In genomic region chr16:17839272-17839671, GRCh38 we compare ENCODE assay signal across 29 cellular contexts.
"Had no signal": no experiment of that assay in that cellular context is flagged by ENCODE, and none has a peak within 500 bp of the region (broad histone marks: within the 10 kb centered on the region; RNA-seq: fewer than 3 reads in every experiment).

No MANE protein-coding gene starts in this region.

- H3K4me3 ChIP-seq: heart left ventricle, left lung, lower lobe of right lung, skin epidermis, spleen, thyroid gland, transverse colon, upper lobe of right lung had no signal

- H3K36me3 ChIP-seq: heart left ventricle, left lung, lower lobe of right lung, neutrophil, spleen, thyroid gland, transverse colon, upper lobe of right lung had no signal

- H3K4me3 Mint-ChIP-seq: immature natural killer cell; naive thymus-derived CD8-positive, alpha-beta T cell; nephron progenitor cell; stimulated activated memory B cell treated with anti-CD40 and anti-IgM and Interleukin-4, amounts not matched to agents 10 μg/mL and 1 μg/mL and 100 μg/mL, for 72 hours; stimulated activated naive CD8-positive, alpha-beta T cell treated with anti-CD3 and anti-CD28 coated beads, Interleukin-15, amount 100 ng/mL, for 72 hours had no signal

- ATAC-seq: heart left ventricle; left colon; left lung; lower lobe of right lung; naive thymus-derived CD8-positive, alpha-beta T cell; right cardiac atrium; sciatic nerve; stimulated activated memory B cell treated with anti-CD40 and anti-IgM and Interleukin-4, amounts not matched to agents 10 μg/mL and 1 μg/mL and 100 μg/mL, for 72 hours; stimulated activated naive CD8-positive, alpha-beta T cell treated with anti-CD3 and anti-CD28 coated beads, Interleukin-15, amount 100 ng/mL, for 72 hours; upper lobe of right lung had no signal

- H3K4me1 Mint-ChIP-seq: immature natural killer cell; stimulated activated memory B cell treated with anti-CD40 and anti-IgM and Interleukin-4, amounts not matched to agents 10 μg/mL and 1 μg/mL and 100 μg/mL, for 72 hours; stimulated activated naive CD8-positive, alpha-beta T cell treated with anti-CD3 and anti-CD28 coated beads, Interleukin-15, amount 100 ng/mL, for 72 hours had no signal

- DNase-seq: heart left ventricle; hypothalamus; immature natural killer cell; kidney; left colon; left lung; lower lobe of right lung; mammary epithelial cell; mesenchymal stem cell; naive thymus-derived CD8-positive, alpha-beta T cell; nephron progenitor cell; occipital lobe; right cardiac atrium; spleen; stimulated activated CD4-positive, alpha-beta T cell treated with anti-CD3 and anti-CD28 coated beads, Interleukin-4, amount 100 ng/mL, for 24 hours; stimulated activated CD8-positive, alpha-beta memory T cell treated with anti-CD3 and anti-CD28 coated beads, Interleukin-4, amount 100 ng/mL, for 48 hours; stimulated activated naive CD4-positive, alpha-beta T cell treated with Interleukin-2 at 50 U/mL for 16 hours; stimulated activated naive CD8-positive, alpha-beta T cell treated with anti-CD3 and anti-CD28 coated beads, Interleukin-15, amount 100 ng/mL, for 72 hours; substantia nigra; thyroid gland; transverse colon; upper lobe of right lung had no signal

- H3K4me1 ChIP-seq: heart left ventricle, left lung, lower lobe of right lung, spleen, thyroid gland, transverse colon, upper lobe of right lung had no signal

- H3K9me3 ChIP-seq: heart left ventricle, left lung, lower lobe of right lung, neutrophil, spleen, thyroid gland, transverse colon, upper lobe of right lung had no signal

- H3K36me3 Mint-ChIP-seq: immature natural killer cell; naive thymus-derived CD8-positive, alpha-beta T cell; stimulated activated memory B cell treated with anti-CD40 and anti-IgM and Interleukin-4, amounts not matched to agents 10 μg/mL and 1 μg/mL and 100 μg/mL, for 72 hours had no signal

- H3K27me3 ChIP-seq: neutrophil, thyroid gland, transverse colon, upper lobe of right lung had no signal

- H3K27ac Mint-ChIP-seq: immature natural killer cell; naive thymus-derived CD8-positive, alpha-beta T cell; nephron progenitor cell; progenitor cell of endocrine pancreas; stimulated activated memory B cell treated with anti-CD40 and anti-IgM and Interleukin-4, amounts not matched to agents 10 μg/mL and 1 μg/mL and 100 μg/mL, for 72 hours; stimulated activated naive CD8-positive, alpha-beta T cell treated with anti-CD3 and anti-CD28 coated beads, Interleukin-15, amount 100 ng/mL, for 72 hours had no signal

- H3K27ac ChIP-seq: heart left ventricle, left lung, lower lobe of right lung, neutrophil, skin epidermis, spleen, thyroid gland, transverse colon, upper lobe of right lung had no signal

- H3K9me3 Mint-ChIP-seq: immature natural killer cell; stimulated activated memory B cell treated with anti-CD40 and anti-IgM and Interleukin-4, amounts not matched to agents 10 μg/mL and 1 μg/mL and 100 μg/mL, for 72 hours had no signal

- FAIRE-seq: islet of Langerhans, kidney, urothelium cell line had no signal
